ENCODE assay signal across 22 cellular contexts in the genomic region with DNA sequence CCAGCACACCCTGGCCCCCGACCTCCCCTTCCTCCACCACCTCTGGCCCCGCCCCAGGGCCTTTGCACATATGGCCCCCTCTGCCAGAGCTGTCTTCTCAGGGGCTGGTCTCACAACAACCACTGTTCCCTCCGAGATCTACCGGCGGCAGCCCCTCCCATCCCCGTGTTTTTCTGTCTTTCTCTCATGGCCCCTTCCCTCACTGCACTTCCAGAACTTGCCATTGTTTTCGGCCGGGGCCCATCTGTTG.
"Had no signal": no experiment of that assay in that cellular context is flagged by ENCODE, and none has a peak within 500 bp of the region (broad histone marks: within the 10 kb centered on the region; RNA-seq: fewer than 3 reads in every experiment).

No MANE protein-coding gene starts in this region.

- H3K4me1 ChIP-seq: gastrocnemius medialis, prostate gland, upper lobe of right lung had no signal

- FAIRE-seq: endometrium, kidney had no signal

- H3K27ac Mint-ChIP-seq: activated CD4-positive, alpha-beta T cell treated with anti-CD3 and anti-CD28 coated beads, Interleukin-2, amount 10 ng/mL, durations not matched to agents 7 days and 5 days; activated CD8-positive, alpha-beta T cell treated with anti-CD3 and anti-CD28 coated beads, Interleukin-2, amount 10 ng/mL, durations not matched to agents 7 days and 5 days; activated naive CD4-positive, alpha-beta T cell treated with anti-CD3 and anti-CD28 coated beads, Interleukin-2, amount 10 ng/mL, durations not matched to agents 7 days and 5 days; activated naive CD8-positive, alpha-beta T cell treated with anti-CD3 and anti-CD28 coated beads, Interleukin-2, amount 50 U/mL, for 24 hours; T-cell had no signal

- DNase-seq: activated CD4-positive, alpha-beta T cell treated with anti-CD3 and anti-CD28 coated beads, Interleukin-2, amount 10 ng/mL, durations not matched to agents 7 days and 5 days; activated CD4-positive, CD25-positive, alpha-beta regulatory T cell; activated CD8-positive, alpha-beta T cell treated with anti-CD3 and anti-CD28 coated beads, Interleukin-2, amount 10 ng/mL, durations not matched to agents 7 days and 5 days; activated effector memory CD4-positive, alpha-beta T cell treated with Interleukin-2 at 50 U/mL for 16 hours; activated naive CD4-positive, alpha-beta T cell treated with anti-CD3 and anti-CD28 coated beads, Interleukin-2, amount 10 ng/mL, durations not matched to agents 7 days and 5 days; activated naive CD8-positive, alpha-beta T cell treated with anti-CD3 and anti-CD28 coated beads, Interleukin-2, amount 50 U/mL, for 24 hours; activated T-cell treated with anti-CD3 and anti-CD28 coated beads, Interleukin-2, amount 50 U/mL, for 48 hours; anterior cingulate cortex; gastrocnemius medialis; heart left ventricle; kidney; midbrain; T-cell; T-helper 9 cell; upper lobe of right lung had no signal

- H3K27ac ChIP-seq: coronary artery, gastrocnemius medialis, heart left ventricle, prostate gland, right atrium auricular region, skin epidermis, testis, upper lobe of right lung had no signal

- ATAC-seq: activated CD8-positive, alpha-beta T cell treated with anti-CD3 and anti-CD28 coated beads, Interleukin-2, amount 10 ng/mL, durations not matched to agents 7 days and 5 days; activated naive CD8-positive, alpha-beta T cell treated with anti-CD3 and anti-CD28 coated beads, Interleukin-2, amount 50 U/mL, for 24 hours; gastrocnemius medialis; heart left ventricle; T-cell; upper lobe of right lung had no signal

- H3K9me3 Mint-ChIP-seq: activated CD4-positive, alpha-beta T cell treated with anti-CD3 and anti-CD28 coated beads, Interleukin-2, amount 10 ng/mL, durations not matched to agents 7 days and 5 days; activated naive CD4-positive, alpha-beta T cell treated with anti-CD3 and anti-CD28 coated beads, Interleukin-2, amount 10 ng/mL, durations not matched to agents 7 days and 5 days; activated naive CD8-positive, alpha-beta T cell treated with anti-CD3 and anti-CD28 coated beads, Interleukin-2, amount 50 U/mL, for 24 hours; T-cell had no signal

- H3K36me3 ChIP-seq: gastrocnemius medialis, heart left ventricle, prostate gland, right atrium auricular region, upper lobe of right lung had no signal

- H3K4me3 Mint-ChIP-seq: activated CD4-positive, alpha-beta T cell treated with anti-CD3 and anti-CD28 coated beads, Interleukin-2, amount 10 ng/mL, durations not matched to agents 7 days and 5 days; activated CD8-positive, alpha-beta T cell treated with anti-CD3 and anti-CD28 coated beads, Interleukin-2, amount 10 ng/mL, durations not matched to agents 7 days and 5 days; activated naive CD4-positive, alpha-beta T cell treated with anti-CD3 and anti-CD28 coated beads, Interleukin-2, amount 10 ng/mL, durations not matched to agents 7 days and 5 days; activated naive CD8-positive, alpha-beta T cell treated with anti-CD3 and anti-CD28 coated beads, Interleukin-2, amount 50 U/mL, for 24 hours had no signal

- H3K9me3 ChIP-seq: gastrocnemius medialis, heart left ventricle, prostate gland, right atrium auricular region, testis, upper lobe of right lung had no signal

- H3K4me3 ChIP-seq: coronary artery, gastrocnemius medialis, heart left ventricle, lung, prostate gland, right atrium auricular region, skin epidermis, testis, upper lobe of right lung had no signal

- H3K27me3 ChIP-seq: heart left ventricle, right atrium auricular region, testis, upper lobe of right lung had no signal
